Comparison of ENCODE assay signal across 5 cellular contexts in genomic region chr3:164784407-164784806, GRCh38.
A peak's percentile ranks its signal among the peaks of the same experiment; 100 is the strongest.
DNase-seq lines count a peak whose midpoint lies in the region; ATAC-seq and TF ChIP-seq lines count a peak whose summit lies in the region.
"Not testable (repeated sequence)": the region's sequence is repeated elsewhere in the genome, so short reads cannot be mapped to it uniquely, and the experiment has no call there.

No MANE protein-coding gene starts in this region.

- not testable (repeated sequence) for H3K4me1 Mint-ChIP-seq in chondrocyte (ENCODE audit: low read depth); stimulated activated naive CD8-positive, alpha-beta T cell treated with anti-CD3 and anti-CD28 coated beads, Interleukin-15, amount 100 ng/mL, for 72 hours

- not testable (repeated sequence) for H3K27me3 ChIP-seq in right cardiac atrium (ENCODE audit: control insufficient read depth, insufficient read depth); lower lobe of right lung (ENCODE audit: low read depth)

- WGBS in right cardiac atrium: 90% methylated on average over 21 of the region's 21 CpGs

- not testable (repeated sequence) for H3K36me3 Mint-ChIP-seq in chondrocyte (ENCODE audit: low read depth)

- not testable (repeated sequence) for TF ChIP-seq CTCF in chondrocyte (IDR thresholded peaks at IDR 0.05); lower lobe of right lung (IDR thresholded peaks at IDR 0.05)

- peaks cover 12% of the 10 kb centered on the region for H3K9me3 Mint-ChIP-seq in chondrocyte (ENCODE audit: low read depth)
- H3K9me3 Mint-ChIP-seq in stimulated activated naive CD8-positive, alpha-beta T cell treated with anti-CD3 and anti-CD28 coated beads, Interleukin-15, amount 100 ng/mL, for 72 hours: not testable (repeated sequence)

- H3K4me3 Mint-ChIP-seq in chondrocyte (ENCODE audit: unreplicated experiment); stimulated activated naive CD8-positive, alpha-beta T cell treated with anti-CD3 and anti-CD28 coated beads, Interleukin-15, amount 100 ng/mL, for 72 hours: not testable (repeated sequence)

- H3K4me3 ChIP-seq in right cardiac atrium (ENCODE audit: low read length); lower lobe of right lung: not testable (repeated sequence)

- H3K36me3 ChIP-seq in lower lobe of right lung: not testable (repeated sequence)

- not testable (repeated sequence) for ATAC-seq in right cardiac atrium, lower lobe of right lung
- peak; percentile 57 for ATAC-seq in stimulated activated naive CD8-positive, alpha-beta T cell treated with anti-CD3 and anti-CD28 coated beads, Interleukin-15, amount 100 ng/mL, for 72 hours

- H3K4me1 ChIP-seq in right cardiac atrium (ENCODE audit: control insufficient read depth, insufficient read depth, low read length); lower lobe of right lung: not testable (repeated sequence)

- not testable (repeated sequence) for H3K27ac ChIP-seq in right cardiac atrium (ENCODE audit: low read length); lower lobe of right lung

- H3K9me3 ChIP-seq in right cardiac atrium (ENCODE audit: control insufficient read depth, low read length); lower lobe of right lung: not testable (repeated sequence)

- H3K27ac Mint-ChIP-seq in chondrocyte (ENCODE audit: unreplicated experiment); stimulated activated naive CD8-positive, alpha-beta T cell treated with anti-CD3 and anti-CD28 coated beads, Interleukin-15, amount 100 ng/mL, for 72 hours: not testable (repeated sequence)

- intact Hi-C loops in right cardiac atrium (cut with DNase I); lower lobe of right lung (cut with DNase I); posterior vena cava (cut with DNase I): not testable (repeated sequence)

- H3K27me3 Mint-ChIP-seq in chondrocyte (ENCODE audit: low read depth); stimulated activated naive CD8-positive, alpha-beta T cell treated with anti-CD3 and anti-CD28 coated beads, Interleukin-15, amount 100 ng/mL, for 72 hours: not testable (repeated sequence)

- peak; percentile 65 for DNase-seq in chondrocyte (ENCODE audit: low spot score)
- DNase-seq in right cardiac atrium: peak in 2 of 3 donors; percentile 32 to 47
- DNase-seq in lower lobe of right lung: peak; percentile 22
- peak; percentile 74 for DNase-seq in posterior vena cava (ENCODE audit: low spot score)
- not testable (repeated sequence) for DNase-seq in stimulated activated naive CD8-positive, alpha-beta T cell treated with anti-CD3 and anti-CD28 coated beads, Interleukin-15, amount 100 ng/mL, for 72 hours
